In genomic region chr15:68389936-68390790, GRCh38 we compare ENCODE assay signal across 9 cellular contexts. TPM values are rescaled to one million over a fixed set of nuclear protein-coding genes. Genes with fewer than 3 reads are reported as not detected.
DNase-seq lines count a peak whose midpoint lies in the region; ATAC-seq and TF ChIP-seq lines count a peak whose summit lies in the region.
"Had no signal": no experiment of that assay in that cellular context is flagged by ENCODE, and none has a peak within 500 bp of the region (broad histone marks: within the 10 kb centered on the region; RNA-seq: fewer than 3 reads in every experiment).

No MANE protein-coding gene starts in this region.

- H3K27me3 Mint-ChIP-seq in activated CD8-positive, alpha-beta T cell treated with anti-CD3 and anti-CD28 coated beads, Interleukin-2, amount 10 ng/mL, durations not matched to agents 7 days and 5 days (ENCODE audit: low read depth), result peaks cover 28% of the 10 kb centered on the region
- H3K27me3 Mint-ChIP-seq in natural killer cell treated with Interleukin-12 subunit alpha and Interleukin-12 subunit beta and Interleukin-15 and Interleukin-18, amount 100 ng/mL, for 72 hours, result peaks cover 26 to 41% of the 10 kb centered on the region in 2 donors
- H3K27me3 Mint-ChIP-seq in Caco-2 (ENCODE audit: insufficient read depth, unreplicated experiment), result no peaks in the 10 kb centered on the region

- TF ChIP-seq CTCF in GM13976 (IDR thresholded peaks at IDR 0.05; ENCODE audit: borderline replicate concordance, control extremely low read depth, extremely low read depth, insufficient read depth, missing control alignments) (no peak), Caco-2 (IDR thresholded peaks at IDR 0.05; ENCODE audit: insufficient read depth in 1 of 2, low read depth in 1 of 2, low read length in 1 of 2, severe bottlenecking in 1 of 2, unreplicated experiment in 1 of 2) (no peak)

- peaks cover 15% of the 10 kb centered on the region for H3K9me3 Mint-ChIP-seq in activated CD8-positive, alpha-beta T cell treated with anti-CD3 and anti-CD28 coated beads, Interleukin-2, amount 10 ng/mL, durations not matched to agents 7 days and 5 days (ENCODE audit: insufficient read depth)
- H3K9me3 Mint-ChIP-seq in natural killer cell treated with Interleukin-12 subunit alpha and Interleukin-12 subunit beta and Interleukin-15 and Interleukin-18, amount 100 ng/mL, for 72 hours, result no peaks in the 10 kb centered on the region
- peaks cover 31% of the 10 kb centered on the region for H3K9me3 Mint-ChIP-seq in Caco-2 (ENCODE audit: unreplicated experiment)

- POLR2A ChIA-PET in activated CD8-positive, alpha-beta T cell treated with anti-CD3 and anti-CD28 coated beads, Interleukin-2, amount 10 ng/mL, durations not matched to agents 7 days and 5 days (lab: Charles Lee), result no interaction called here
- POLR2A ChIA-PET in Caco-2 (lab: Charles Lee), result no interaction called here

- H3K36me3 Mint-ChIP-seq in activated CD8-positive, alpha-beta T cell treated with anti-CD3 and anti-CD28 coated beads, Interleukin-2, amount 10 ng/mL, durations not matched to agents 7 days and 5 days (ENCODE audit: low read depth), result peaks cover 5% of the 10 kb centered on the region
- peaks cover 6% of the 10 kb centered on the region for H3K36me3 Mint-ChIP-seq in natural killer cell treated with Interleukin-12 subunit alpha and Interleukin-12 subunit beta and Interleukin-15 and Interleukin-18, amount 100 ng/mL, for 72 hours
- H3K36me3 Mint-ChIP-seq in Caco-2 (ENCODE audit: insufficient read depth, unreplicated experiment), result no peaks in the 10 kb centered on the region

- ATAC-seq in HG03066 (IDR thresholded peaks at IDR 0.05; ENCODE audit: low read depth, unreplicated experiment) (peak; percentile 52), GM18868 (IDR thresholded peaks at IDR 0.05; ENCODE audit: unreplicated experiment) (no peak), left ventricle myocardium superior (no peak)
- peak; percentile 92 for ATAC-seq in activated CD8-positive, alpha-beta T cell treated with anti-CD3 and anti-CD28 coated beads, Interleukin-2, amount 10 ng/mL, durations not matched to agents 7 days and 5 days
- ATAC-seq in natural killer cell treated with Interleukin-12 subunit alpha and Interleukin-12 subunit beta and Interleukin-15 and Interleukin-18, amount 100 ng/mL, for 72 hours, result peak; percentile 86 to 95

- no peaks in the 10 kb centered on the region for H3K27me3 ChIP-seq in Caco-2 (replicated peaks; ENCODE audit: control insufficient read depth, insufficient read depth, low read length)

- no peaks in the 10 kb centered on the region for H3K36me3 ChIP-seq in Caco-2 (ENCODE audit: control insufficient read depth, insufficient read depth, low read length)

- H3K27ac Mint-ChIP-seq in activated CD8-positive, alpha-beta T cell treated with anti-CD3 and anti-CD28 coated beads, Interleukin-2, amount 10 ng/mL, durations not matched to agents 7 days and 5 days, result peak overlapping the region; percentile 62
- peak overlapping the region; percentile 10 to 45 for H3K27ac Mint-ChIP-seq in natural killer cell treated with Interleukin-12 subunit alpha and Interleukin-12 subunit beta and Interleukin-15 and Interleukin-18, amount 100 ng/mL, for 72 hours
- no peak overlapping the region for H3K27ac Mint-ChIP-seq in Caco-2 (ENCODE audit: unreplicated experiment)

- peaks cover 3% of the 10 kb centered on the region; the same call in 1 of the 2 replicates for H3K9me3 ChIP-seq in Caco-2

- H3K4me3 ChIP-seq in Caco-2 (ENCODE audit: low read depth, low read length), result no peak overlapping the region
- H3K4me3 ChIP-seq: lung had no signal

- H3K4me1 ChIP-seq in Caco-2, result no peaks in the 10 kb centered on the region

- peak overlapping the region; percentile 20 for H3K4me3 Mint-ChIP-seq in activated CD8-positive, alpha-beta T cell treated with anti-CD3 and anti-CD28 coated beads, Interleukin-2, amount 10 ng/mL, durations not matched to agents 7 days and 5 days
- H3K4me3 Mint-ChIP-seq in natural killer cell treated with Interleukin-12 subunit alpha and Interleukin-12 subunit beta and Interleukin-15 and Interleukin-18, amount 100 ng/mL, for 72 hours, result peak overlapping the region; percentile 10
- H3K4me3 Mint-ChIP-seq in Caco-2 (ENCODE audit: unreplicated experiment), result no peak overlapping the region

- in situ Hi-C loops in GM13976 (cut with MboI; ENCODE audit: low sequenced_read_pairs, unreplicated experiment), result no loop called here

- intact Hi-C loops in Caco-2 (cut with micrococcal nuclease; ENCODE audit: unreplicated experiment), result no loop called here
- intact Hi-C loops in left ventricle myocardium superior (cut with micrococcal nuclease), result no loop called here

- no TSS peak for BruUV-seq in Caco-2 (replicated peaks; lab: Mats Ljungman, UMichigan)

- CTCF ChIA-PET in activated CD8-positive, alpha-beta T cell treated with anti-CD3 and anti-CD28 coated beads, Interleukin-2, amount 10 ng/mL, durations not matched to agents 7 days and 5 days (lab: Charles Lee), result interaction anchor here (1.4 to 6.0 kb wide), 5 partner anchors 8 to 137 kb away, joined by 3 to 30 read pairs (median 7); no protein-coding TSS in a partner anchor
- CTCF ChIA-PET in Caco-2 (lab: Charles Lee), result no interaction called here

- H3K4me1 Mint-ChIP-seq in activated CD8-positive, alpha-beta T cell treated with anti-CD3 and anti-CD28 coated beads, Interleukin-2, amount 10 ng/mL, durations not matched to agents 7 days and 5 days (ENCODE audit: low read depth), result peaks cover 25% of the 10 kb centered on the region
- peaks cover 3 to 7% of the 10 kb centered on the region in 2 donors for H3K4me1 Mint-ChIP-seq in natural killer cell treated with Interleukin-12 subunit alpha and Interleukin-12 subunit beta and Interleukin-15 and Interleukin-18, amount 100 ng/mL, for 72 hours (ENCODE audit: low read depth in 2 of 2)
- no peaks in the 10 kb centered on the region for H3K4me1 Mint-ChIP-seq in Caco-2 (ENCODE audit: low read depth, unreplicated experiment)

- DNase-seq in GM13976 (ENCODE audit: low spot score) (peak; percentile 50), kidney glomerular epithelial cell (lab: John Stamatoyannopoulos, UW) (no peak), Caco-2 (no peak), left ventricle myocardium superior (no peak)
- DNase-seq in activated CD8-positive, alpha-beta T cell treated with anti-CD3 and anti-CD28 coated beads, Interleukin-2, amount 10 ng/mL, durations not matched to agents 7 days and 5 days, result peak; percentile 64
- peak; percentile 69 for DNase-seq in natural killer cell treated with Interleukin-12 subunit alpha and Interleukin-12 subunit beta and Interleukin-15 and Interleukin-18, amount 100 ng/mL, for 72 hours (ENCODE audit: low spot score)

RNA-seq across cellular contexts. Expression of gene ITGA11, which starts 41.8 kb away (rescaled TPM):
- under 1 TPM; 0.18 to 0.39 TPM for total RNA-seq in activated CD8-positive, alpha-beta T cell treated with anti-CD3 and anti-CD28 coated beads, Interleukin-2, amount 10 ng/mL, durations not matched to agents 7 days and 5 days
- total RNA-seq in natural killer cell treated with Interleukin-12 subunit alpha and Interleukin-12 subunit beta and Interleukin-15 and Interleukin-18, amount 100 ng/mL, for 72 hours, result under 1 TPM; 0.17 to 0.98 TPM
- total RNA-seq in Caco-2 (2022) (0.18 TPM in 1 of 2 replicates, not detected in the other), left ventricle myocardium superior (23.5 TPM)

Comparison
In these comparisons a context has a peak if more than half of its experiments do, and no peak if none do; other contexts are left out.
1. DNase-seq: peak in GM13976 (single experiment), activated CD8-positive, alpha-beta T cell treated with anti-CD3 and anti-CD28 coated beads, Interleukin-2, amount 10 ng/mL, durations not matched to agents 7 days and 5 days (single experiment) and natural killer cell treated with Interleukin-12 subunit alpha and Interleukin-12 subunit beta and Interleukin-15 and Interleukin-18, amount 100 ng/mL, for 72 hours (single experiment); none in kidney glomerular epithelial cell (single experiment), Caco-2 (0 of 2) and left ventricle myocardium superior (single experiment).
2. ATAC-seq: peak in HG03066 (single experiment), activated CD8-positive, alpha-beta T cell treated with anti-CD3 and anti-CD28 coated beads, Interleukin-2, amount 10 ng/mL, durations not matched to agents 7 days and 5 days (single experiment) and natural killer cell treated with Interleukin-12 subunit alpha and Interleukin-12 subunit beta and Interleukin-15 and Interleukin-18, amount 100 ng/mL, for 72 hours (2 of 2); none in GM18868 (single experiment) and left ventricle myocardium superior (single experiment).
3. RNA of gene ITGA11, which starts 41.8 kb away (total RNA-seq): 23.5 TPM in left ventricle myocardium superior (single experiment); 0.17 to 0.98 TPM in natural killer cell treated with Interleukin-12 subunit alpha and Interleukin-12 subunit beta and Interleukin-15 and Interleukin-18, amount 100 ng/mL, for 72 hours, 0.18 to 0.39 TPM in activated CD8-positive, alpha-beta T cell treated with anti-CD3 and anti-CD28 coated beads, Interleukin-2, amount 10 ng/mL, durations not matched to agents 7 days and 5 days and 0.18 TPM in Caco-2; every median in the first group is over 10 times any median in the second.